8 cellular contexts compared by ENCODE assay signal in the genomic region with DNA sequence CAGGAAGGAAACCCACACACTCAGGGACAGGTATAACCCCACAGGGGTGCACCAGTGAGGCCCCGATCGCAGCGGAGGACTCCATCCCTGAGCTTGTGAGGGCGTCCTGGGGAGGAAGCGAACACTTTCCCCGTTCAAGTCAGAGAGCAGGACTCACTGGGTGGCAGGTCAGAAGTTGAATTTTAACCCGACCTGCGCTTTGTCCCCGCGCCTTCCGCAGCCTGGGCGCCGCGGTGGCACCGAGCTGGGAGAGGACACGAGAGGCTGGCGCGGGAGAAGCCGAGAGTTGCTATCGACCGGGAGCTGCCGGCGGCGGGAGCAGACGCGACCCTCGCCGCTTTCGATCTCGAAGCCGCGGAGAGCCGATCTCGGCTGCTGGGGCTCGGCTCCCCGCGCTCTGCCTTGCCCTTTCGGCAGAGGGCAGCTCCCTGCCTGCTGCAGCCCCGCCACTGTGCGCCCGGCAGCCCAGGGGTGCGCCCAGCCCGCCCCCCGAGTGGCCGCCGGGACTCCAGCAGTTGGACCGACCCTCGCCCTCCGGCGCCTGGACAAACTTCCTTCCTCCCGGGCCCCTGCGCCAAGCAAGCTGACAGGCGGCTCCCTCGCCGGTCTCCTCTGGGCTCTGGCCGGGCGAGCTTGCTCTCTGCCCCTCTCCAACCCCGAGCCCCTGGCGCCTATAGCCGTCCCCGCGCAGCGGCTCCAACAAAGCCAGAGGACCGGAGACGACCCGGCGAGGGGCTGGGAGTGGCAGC. TPM values are rescaled to one million over a fixed set of nuclear protein-coding genes. Genes with fewer than 3 reads are reported as not detected.
DNase-seq lines count a peak whose midpoint lies in the region; TF ChIP-seq lines count a peak whose summit lies in the region.

No MANE protein-coding gene starts in this region.

- no peaks in the 10 kb centered on the region for H3K79me2 ChIP-seq in MM.1S (ENCODE audit: low read length)

- peaks cover 4% of the 10 kb centered on the region for H3K9me3 Mint-ChIP-seq in activated CD4-positive, alpha-beta T cell treated with anti-CD3 and anti-CD28 coated beads, Interleukin-2, amount 10 ng/mL, durations not matched to agents 24 days and 14 days

- H2AFZ ChIP-seq in MM.1S (ENCODE audit: low read length): peak overlapping the region; percentile 86

- no peaks in the 10 kb centered on the region for H3K9me3 ChIP-seq in MM.1S (replicated peaks; ENCODE audit: insufficient read depth, low read length)
- H3K9me3 ChIP-seq in iPS-18c (ENCODE audit: control insufficient read depth, insufficient read depth, low read length): no peaks in the 10 kb centered on the region

- H3K27me3 ChIP-seq in MM.1S (replicated peaks; ENCODE audit: insufficient read depth, low read length): no peaks in the 10 kb centered on the region
- H3K27me3 ChIP-seq in brain microvascular endothelial cell (replicated peaks): no peaks in the 10 kb centered on the region

- H3K4me2 ChIP-seq in MM.1S (ENCODE audit: low read depth, low read length): peak overlapping the region; percentile 83

- no peaks in the 10 kb centered on the region for H3F3A ChIP-seq in MM.1S (ENCODE audit: insufficient read depth, low read length)

- H3K27ac ChIP-seq in MM.1S (ENCODE audit: low read length) (no peak overlapping the region), brain microvascular endothelial cell (peak overlapping the region; percentile 41)

- intact Hi-C loops in activated CD4-positive, alpha-beta T cell treated with anti-CD3 and anti-CD28 coated beads, Interleukin-2, amount 10 ng/mL, durations not matched to agents 24 days and 14 days (cut with micrococcal nuclease): no loop called here

- H3K36me3 Mint-ChIP-seq in activated CD4-positive, alpha-beta T cell treated with anti-CD3 and anti-CD28 coated beads, Interleukin-2, amount 10 ng/mL, durations not matched to agents 24 days and 14 days (ENCODE audit: low read depth): no peaks in the 10 kb centered on the region

- no peak overlapping the region for H3K27ac Mint-ChIP-seq in activated CD4-positive, alpha-beta T cell treated with anti-CD3 and anti-CD28 coated beads, Interleukin-2, amount 10 ng/mL, durations not matched to agents 24 days and 14 days

- H3K4me1 Mint-ChIP-seq in activated CD4-positive, alpha-beta T cell treated with anti-CD3 and anti-CD28 coated beads, Interleukin-2, amount 10 ng/mL, durations not matched to agents 24 days and 14 days: peaks cover 6% of the 10 kb centered on the region

- peak overlapping the region; percentile 55 for H3K4me3 Mint-ChIP-seq in activated CD4-positive, alpha-beta T cell treated with anti-CD3 and anti-CD28 coated beads, Interleukin-2, amount 10 ng/mL, durations not matched to agents 24 days and 14 days

- H3K36me3 ChIP-seq in MM.1S (replicated peaks; ENCODE audit: insufficient read depth, low read length): no peaks in the 10 kb centered on the region
- H3K36me3 ChIP-seq in brain microvascular endothelial cell (replicated peaks): no peaks in the 10 kb centered on the region

- peak overlapping the region; percentile 67 for H3K4me3 ChIP-seq in MM.1S (ENCODE audit: low read length)
- peak overlapping the region; percentile 84 for H3K4me3 ChIP-seq in brain microvascular endothelial cell (ENCODE audit: low read depth, low read length)
- peak overlapping the region; percentile 82 for H3K4me3 ChIP-seq in iPS-18c (ENCODE audit: insufficient read depth, low read depth, low read length)
- peak overlapping the region; percentile 92 for H3K4me3 ChIP-seq in skeletal muscle cell (ENCODE audit: low read depth, low read length)

- H3K4me1 ChIP-seq in MM.1S (ENCODE audit: low read length): no peaks in the 10 kb centered on the region

- peak overlapping the region; percentile 24; the same call in 1 of the 2 replicates for H3K9ac ChIP-seq in MM.1S (ENCODE audit: low read length)

- peaks cover 33% of the 10 kb centered on the region for H3K27me3 Mint-ChIP-seq in activated CD4-positive, alpha-beta T cell treated with anti-CD3 and anti-CD28 coated beads, Interleukin-2, amount 10 ng/mL, durations not matched to agents 24 days and 14 days

- no peaks in the 10 kb centered on the region for H3K9me2 ChIP-seq in MM.1S (replicated peaks; ENCODE audit: insufficient read depth, low read length)

- TF ChIP-seq CTCF in MM.1S (IDR thresholded peaks at IDR 0.05; ENCODE audit: low read length) (no peak), brain microvascular endothelial cell (IDR thresholded peaks at IDR 0.05; ENCODE audit: low read depth, low read length, missing control alignments) (peak; percentile 3)

- in situ Hi-C loops in brain microvascular endothelial cell (cut with HindIII; ENCODE audit: low pct_ligation_motif_present, low sequenced_read_pairs): no loop called here

- H4K20me1 ChIP-seq in MM.1S (ENCODE audit: insufficient read depth, low read length): no peaks in the 10 kb centered on the region

- DNase-seq in activated CD4-positive, alpha-beta T cell treated with anti-CD3 and anti-CD28 coated beads, Interleukin-2, amount 10 ng/mL, durations not matched to agents 24 days and 14 days: peak; percentile 54
- DNase-seq in activated CD4-positive, alpha-beta T cell treated with anti-CD3 and anti-CD28 coated beads, Interleukin-2, amount 50 U/mL, for 4 hours: no peak
- DNase-seq in HCEC 1CT (peak; percentile 62), MM.1S (peak; percentile 44), brain microvascular endothelial cell (peak; percentile 23), skeletal muscle cell (ENCODE audit: low read depth) (no peak)
- DNase-seq in stimulated activated CD4-positive, alpha-beta T cell treated with anti-CD3 and anti-CD28 coated beads, Interleukin-4, amount 100 ng/mL, for 1 hour: no peak

RNA-seq across cellular contexts. Expression of gene LIN7A, which starts 0.9 kb away (rescaled TPM):
- 0.31 and 0.51 TPM in 2 replicates for total RNA-seq in activated CD4-positive, alpha-beta T cell treated with anti-CD3 and anti-CD28 coated beads, Interleukin-2, amount 10 ng/mL, durations not matched to agents 24 days and 14 days

Comparison
In these comparisons a context has a peak if more than half of its experiments do, and no peak if none do; other contexts are left out.
1. DNase-seq: peak in activated CD4-positive, alpha-beta T cell treated with anti-CD3 and anti-CD28 coated beads, Interleukin-2, amount 10 ng/mL, durations not matched to agents 24 days and 14 days (single experiment), HCEC 1CT (single experiment), MM.1S (single experiment) and brain microvascular endothelial cell (single experiment); none in activated CD4-positive, alpha-beta T cell treated with anti-CD3 and anti-CD28 coated beads, Interleukin-2, amount 50 U/mL, for 4 hours (0 of 2), skeletal muscle cell (single experiment) and stimulated activated CD4-positive, alpha-beta T cell treated with anti-CD3 and anti-CD28 coated beads, Interleukin-4, amount 100 ng/mL, for 1 hour (single experiment).
2. Peak in every context shown above with its lines, with median percentiles within 50 percentile points of each other: H3K4me3 ChIP-seq.